18 cellular contexts compared by ENCODE assay signal in the genomic region with DNA sequence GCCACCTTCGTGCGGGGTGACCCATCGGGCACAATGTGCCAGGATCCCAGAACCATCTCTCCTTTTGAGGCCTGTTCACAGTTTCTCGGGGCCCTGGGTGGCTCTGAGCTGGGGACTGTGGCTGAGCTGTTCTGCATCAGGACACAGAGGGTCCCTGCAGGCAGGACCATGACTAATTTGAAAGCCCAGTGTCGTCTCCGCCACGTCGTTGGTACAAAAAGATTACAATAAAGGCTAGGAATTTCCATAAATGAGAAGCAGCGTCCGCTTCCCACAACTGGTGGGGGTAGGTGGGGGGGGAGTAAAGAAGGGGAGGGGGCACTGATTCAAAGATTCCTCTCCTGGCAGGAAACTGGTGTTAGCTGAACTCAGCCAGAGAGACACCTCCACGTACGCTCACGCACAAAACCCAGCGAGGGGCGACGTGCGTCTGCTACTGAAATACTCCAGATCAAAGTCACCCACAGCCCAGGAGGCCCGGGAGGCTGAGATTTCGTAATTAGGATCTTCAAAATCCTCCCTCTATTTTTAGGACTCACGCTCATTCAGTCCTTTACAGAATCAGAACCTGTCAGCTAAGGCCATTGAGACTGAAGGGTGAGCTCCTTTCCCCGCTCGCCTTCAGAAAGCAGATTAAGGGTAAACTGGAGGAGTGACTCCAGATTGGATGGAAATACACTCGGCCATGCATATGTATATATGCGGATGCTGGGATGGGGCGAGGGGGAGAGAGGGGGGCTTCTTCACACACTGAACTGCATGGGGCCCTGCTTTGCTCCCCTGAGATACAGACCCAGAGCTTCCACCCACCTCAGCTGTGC. TPM values are rescaled to one million over a fixed set of nuclear protein-coding genes. Genes with fewer than 3 reads are reported as not detected.
DNase-seq lines count a peak whose midpoint lies in the region; ATAC-seq and TF ChIP-seq lines count a peak whose summit lies in the region.
"Had no signal": no experiment of that assay in that cellular context is flagged by ENCODE, and none has a peak within 500 bp of the region (broad histone marks: within the 10 kb centered on the region; RNA-seq: fewer than 3 reads in every experiment).

No MANE protein-coding gene starts in this region.

- H3K4me3 ChIP-seq in ascending aorta (peak overlapping the region; percentile 28 to 77), gastroesophageal sphincter (peak overlapping the region in 1 of 2 donors; percentile 26), transverse colon (no peak overlapping the region), OCI-LY7 (ENCODE audit: low read depth, low read length, poor library complexity, severe bottlenecking) (no peak overlapping the region)
- H3K4me3 ChIP-seq: spleen had no signal

- peak overlapping the region; percentile 45 to 62 (median 56) for H3K4me3 Mint-ChIP-seq in nephron
- H3K4me3 Mint-ChIP-seq: activated CD4-positive, alpha-beta T cell treated with anti-CD3 and anti-CD28 coated beads, Interleukin-2, amount 10 ng/mL, durations not matched to agents 24 days and 14 days; activated naive CD8-positive, alpha-beta T cell treated with anti-CD3 and anti-CD28 coated beads, Interleukin-2, amount 10 ng/mL, durations not matched to agents 7 days and 5 days; stimulated activated naive CD8-positive, alpha-beta T cell treated with anti-CD3 and anti-CD28 coated beads, Interleukin-15, amount 100 ng/mL, for 72 hours had no signal

- WGBS in gastroesophageal sphincter (ENCODE audit: low coverage in 1 of 2), 2 donors, result 36 to 80% methylated on average over 11 of the region's 25 CpGs
- WGBS in transverse colon (ENCODE audit: low coverage in 1 of 2), 2 donors, result 51 to 80% methylated on average over 7 to 25 of the region's 25 CpGs

- DNase-seq in ascending aorta (ENCODE audit: low spot score in 2 of 2), result no peak
- DNase-seq in transverse colon, result no peak
- no peak for DNase-seq in OCI-LY7 (ENCODE audit: low spot score)
- DNase-seq in stimulated activated CD4-positive, alpha-beta T cell treated with anti-CD3 and anti-CD28 coated beads, Interleukin-4, amount 100 ng/mL, for 24 hours, result no peak
- DNase-seq: activated CD4-positive, alpha-beta T cell treated with anti-CD3 and anti-CD28 coated beads, Interleukin-2, amount 10 ng/mL, durations not matched to agents 24 days and 14 days; activated naive CD8-positive, alpha-beta T cell treated with anti-CD3 and anti-CD28 coated beads, Interleukin-2, amount 10 ng/mL, durations not matched to agents 7 days and 5 days; activated T-cell treated with anti-CD3 and anti-CD28 coated beads for 4 hours; C1 segment of cervical spinal cord; MM.1S; SIG-M5; spleen; stimulated activated naive CD8-positive, alpha-beta T cell treated with anti-CD3 and anti-CD28 coated beads, Interleukin-15, amount 100 ng/mL, for 72 hours; T-helper 9 cell had no signal

- TF ChIP-seq EP300 in gastroesophageal sphincter (IDR thresholded peaks at IDR 0.05) (no peak), transverse colon (IDR thresholded peaks at IDR 0.05; ENCODE audit: low read depth) (no peak)

- ATAC-seq in gastroesophageal sphincter, result peak; percentile 70
- no peak for ATAC-seq in HG02642 (IDR thresholded peaks at IDR 0.05; ENCODE audit: poor library complexity, unreplicated experiment)
- ATAC-seq: esophagus mucosa; HepG2; stimulated activated naive CD8-positive, alpha-beta T cell treated with anti-CD3 and anti-CD28 coated beads, Interleukin-15, amount 100 ng/mL, for 72 hours had no signal

- H3K9me3 Mint-ChIP-seq in nephron, result no peaks in the 10 kb centered on the region
- H3K9me3 Mint-ChIP-seq: activated CD4-positive, alpha-beta T cell treated with anti-CD3 and anti-CD28 coated beads, Interleukin-2, amount 10 ng/mL, durations not matched to agents 24 days and 14 days; activated naive CD8-positive, alpha-beta T cell treated with anti-CD3 and anti-CD28 coated beads, Interleukin-2, amount 10 ng/mL, durations not matched to agents 7 days and 5 days; stimulated activated naive CD8-positive, alpha-beta T cell treated with anti-CD3 and anti-CD28 coated beads, Interleukin-15, amount 100 ng/mL, for 72 hours had no signal

- TF ChIP-seq POLR2A in gastroesophageal sphincter (IDR thresholded peaks at IDR 0.05) (no peak), transverse colon (IDR thresholded peaks at IDR 0.05) (no peak)

- CTCF ChIA-PET in OCI-LY7 (lab: Charles Lee; ENCODE audit: unreplicated experiment), result no interaction called here

- H3K4me1 ChIP-seq in ascending aorta, result peaks cover 7 to 53% of the 10 kb centered on the region in 2 donors
- peaks cover 0 to 92% (median 0%) of the 10 kb centered on the region in 3 donors for H3K4me1 ChIP-seq in gastroesophageal sphincter
- H3K4me1 ChIP-seq in transverse colon, result no peaks in the 10 kb centered on the region
- no peaks in the 10 kb centered on the region for H3K4me1 ChIP-seq in OCI-LY7 (ENCODE audit: insufficient read depth, low read length, poor library complexity, severe bottlenecking)

- H3K36me3 ChIP-seq in ascending aorta, result no peaks in the 10 kb centered on the region
- H3K36me3 ChIP-seq in gastroesophageal sphincter, result no peaks in the 10 kb centered on the region
- H3K36me3 ChIP-seq in transverse colon, result no peaks in the 10 kb centered on the region
- no peaks in the 10 kb centered on the region for H3K36me3 ChIP-seq in OCI-LY7 (ENCODE audit: insufficient read depth, low read length)
- H3K36me3 ChIP-seq: spleen had no signal

- no peaks in the 10 kb centered on the region for H3K9me3 ChIP-seq in ascending aorta
- H3K9me3 ChIP-seq in gastroesophageal sphincter, result no peaks in the 10 kb centered on the region
- H3K9me3 ChIP-seq in transverse colon, result no peaks in the 10 kb centered on the region
- H3K9me3 ChIP-seq in OCI-LY7 (ENCODE audit: low read length), result no peaks in the 10 kb centered on the region
- H3K9me3 ChIP-seq: spleen had no signal

- no peaks in the 10 kb centered on the region for H3K9me2 ChIP-seq in OCI-LY7 (ENCODE audit: insufficient read depth, low read length)

- in situ Hi-C loops in transverse colon (cut with MboI; ENCODE audit: low pct_ligation_motif_present in 1 of 4, low pct_unique_long_range_greater_than_20kb in 1 of 4, low sequenced_read_pairs in 3 of 4), result no loop called here

- intact Hi-C loops in ascending aorta (cut with DNase I), result loop anchor here (2.0 kb wide), 1 partner anchor 40 kb away; no protein-coding TSS in a partner anchor
- intact Hi-C loops in transverse colon (cut with DNase I; ENCODE audit: low total_unique reads), result loop anchor here (10.0 kb wide), 1 partner anchor 576 kb away; no protein-coding TSS in a partner anchor
- intact Hi-C loops in OCI-LY7 (cut with micrococcal nuclease; ENCODE audit: unreplicated experiment), result loop anchor here (10.0 kb wide), 1 partner anchor 386 kb away; no protein-coding TSS in a partner anchor

- POLR2A ChIA-PET in OCI-LY7 (lab: Charles Lee), result no interaction called here

- H3K27me3 Mint-ChIP-seq in nephron (ENCODE audit: low read depth), result peaks cover 42% of the 10 kb centered on the region
- H3K27me3 Mint-ChIP-seq: activated naive CD8-positive, alpha-beta T cell treated with anti-CD3 and anti-CD28 coated beads, Interleukin-2, amount 10 ng/mL, durations not matched to agents 7 days and 5 days had no signal

- no peaks in the 10 kb centered on the region for H4K20me1 ChIP-seq in OCI-LY7 (ENCODE audit: insufficient read depth, low read length)

- H3K36me3 Mint-ChIP-seq in nephron (ENCODE audit: low read depth), result peaks cover 34% of the 10 kb centered on the region
- H3K36me3 Mint-ChIP-seq: activated naive CD8-positive, alpha-beta T cell treated with anti-CD3 and anti-CD28 coated beads, Interleukin-2, amount 10 ng/mL, durations not matched to agents 7 days and 5 days had no signal

- no TSS peak for BruUV-seq in OCI-LY7 (replicated peaks; lab: Mats Ljungman, UMichigan)

- H3K27me3 ChIP-seq in ascending aorta, result no peaks in the 10 kb centered on the region
- no peaks in the 10 kb centered on the region for H3K27me3 ChIP-seq in gastroesophageal sphincter
- no peaks in the 10 kb centered on the region for H3K27me3 ChIP-seq in transverse colon

- TF ChIP-seq CTCF in ascending aorta (IDR thresholded peaks at IDR 0.05) (no peak), gastroesophageal sphincter (IDR thresholded peaks at IDR 0.05) (no peak), nephron (IDR thresholded peaks at IDR 0.05; ENCODE audit: unreplicated experiment in 3 of 3) (no peak), transverse colon (IDR thresholded peaks at IDR 0.05) (no peak), OCI-LY7 (conservative IDR thresholded peaks at IDR 0.05; ENCODE audit: low read length) (no peak)

- H2AFZ ChIP-seq in OCI-LY7 (ENCODE audit: low read length), result no peak overlapping the region

- peaks cover 89% of the 10 kb centered on the region for H3K4me1 Mint-ChIP-seq in nephron
- H3K4me1 Mint-ChIP-seq: activated CD4-positive, alpha-beta T cell treated with anti-CD3 and anti-CD28 coated beads, Interleukin-2, amount 10 ng/mL, durations not matched to agents 24 days and 14 days; activated naive CD8-positive, alpha-beta T cell treated with anti-CD3 and anti-CD28 coated beads, Interleukin-2, amount 10 ng/mL, durations not matched to agents 7 days and 5 days had no signal

- H3K79me2 ChIP-seq in OCI-LY7 (ENCODE audit: insufficient read depth, low read depth, low read length), result no peaks in the 10 kb centered on the region

- H3K4me2 ChIP-seq in OCI-LY7 (ENCODE audit: low read length), result no peak overlapping the region

- peak overlapping the region; percentile 31 to 60 (median 59) for H3K27ac Mint-ChIP-seq in nephron
- H3K27ac Mint-ChIP-seq: activated CD4-positive, alpha-beta T cell treated with anti-CD3 and anti-CD28 coated beads, Interleukin-2, amount 10 ng/mL, durations not matched to agents 24 days and 14 days; activated naive CD8-positive, alpha-beta T cell treated with anti-CD3 and anti-CD28 coated beads, Interleukin-2, amount 10 ng/mL, durations not matched to agents 7 days and 5 days had no signal

- H3K27ac ChIP-seq in ascending aorta (peak overlapping the region; percentile 92 to 96), gastroesophageal sphincter (peak overlapping the region; percentile 54 to 97 (median 90)), transverse colon (peak overlapping the region; percentile 25 to 51 (median 32)), OCI-LY7 (ENCODE audit: low read depth, low read length, poor library complexity, severe bottlenecking) (no peak overlapping the region)
- H3K27ac ChIP-seq: spleen had no signal

RNA-seq across cellular contexts. Expression of gene MN1, which starts 10.9 kb away (rescaled TPM):
- 23.0 TPM for total RNA-seq in ascending aorta
- total RNA-seq in gastroesophageal sphincter, result 10 to 100 TPM; 13.4 to 52.8 (median 28.5) TPM
- total RNA-seq in transverse colon, result 1 to 10 TPM; 1.1 to 4.2 (median 3.0) TPM
- total RNA-seq in OCI-LY7 (2014; rRNA removed; shearing (Covaris generic)), result 0.47 TPM in 1 of 2 replicates, not detected in the other
- not detected in 2 replicates for total RNA-seq in OCI-LY7 (2022)
- total RNA-seq: HepG2 had no signal

Comparison
In these comparisons a context has a peak if more than half of its experiments do, and no peak if none do; other contexts are left out.
1. H3K4me3 ChIP-seq: peak in ascending aorta (2 of 2); none in transverse colon (0 of 4) and OCI-LY7 (single experiment).